18 cellular contexts compared by ENCODE assay signal in the genomic region with DNA sequence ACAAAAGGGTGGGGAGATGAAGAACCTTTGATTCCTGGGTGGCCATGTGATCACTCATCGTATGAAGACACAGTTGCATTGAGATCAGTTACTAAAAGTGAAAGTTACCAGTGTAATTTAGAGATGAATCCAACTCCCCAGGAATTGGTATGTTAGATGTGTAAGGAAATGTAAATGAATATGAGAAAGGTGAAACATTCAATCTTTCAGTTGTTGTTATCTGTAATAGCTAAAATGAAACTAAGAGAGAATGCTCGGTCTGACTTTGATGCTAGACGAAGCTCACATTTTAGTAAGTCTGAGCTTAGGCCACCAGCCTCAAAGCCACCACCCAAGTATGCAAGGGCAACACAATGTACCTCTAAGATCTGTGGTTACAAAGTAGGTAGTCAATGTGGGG.
DNase-seq lines count a peak whose midpoint lies in the region; ATAC-seq and TF ChIP-seq lines count a peak whose summit lies in the region.
"Had no signal": no experiment of that assay in that cellular context is flagged by ENCODE, and none has a peak within 500 bp of the region (broad histone marks: within the 10 kb centered on the region; RNA-seq: fewer than 3 reads in every experiment).

No MANE protein-coding gene starts in this region.

- no peaks in the 10 kb centered on the region for H3F3A ChIP-seq in GM23338 (replicated peaks; ENCODE audit: low read depth)

- peak overlapping the region; percentile 32 for H3K4me3 Mint-ChIP-seq in T-helper 2 cell treated with Interferon-gamma antibody and Interleukin-4, amounts not matched to agents 5 μg/mL and 100 μg/mL, for 36 hours
- no peak overlapping the region for H3K4me3 Mint-ChIP-seq in GM23338
- H3K4me3 Mint-ChIP-seq: B cell; CD4-positive, CD25-positive, alpha-beta regulatory T cell; H9 had no signal

- ATAC-seq in GM18858 (IDR thresholded peaks at IDR 0.05; ENCODE audit: unreplicated experiment), result peak; percentile 54
- ATAC-seq in GM19328 (IDR thresholded peaks at IDR 0.05; ENCODE audit: unreplicated experiment), result peak; percentile 52
- peak; percentile 49 for ATAC-seq in HG03025 (IDR thresholded peaks at IDR 0.05; ENCODE audit: low FRiP score, unreplicated experiment)
- no peak for ATAC-seq in GM23338
- ATAC-seq in aorta (ENCODE audit: low FRiP score), result no peak
- ATAC-seq: Right ventricle myocardium inferior had no signal

- H3K27me3 ChIP-seq in GM23338 (ENCODE audit: insufficient read depth) (no peaks in the 10 kb centered on the region), aorta (ENCODE audit: control insufficient read depth in 1 of 2, insufficient read depth in 2 of 2, low read length in 1 of 2) (no peaks in the 10 kb centered on the region)
- H3K27me3 ChIP-seq: Peyer's patch had no signal

- no peaks in the 10 kb centered on the region for H3K36me3 Mint-ChIP-seq in T-helper 2 cell treated with Interferon-gamma antibody and Interleukin-4, amounts not matched to agents 5 μg/mL and 100 μg/mL, for 36 hours (ENCODE audit: low read depth)
- no peaks in the 10 kb centered on the region for H3K36me3 Mint-ChIP-seq in GM23338 (ENCODE audit: low read depth)
- H3K36me3 Mint-ChIP-seq: CD4-positive, CD25-positive, alpha-beta regulatory T cell had no signal

- H3K27ac ChIP-seq in GM23338 (ENCODE audit: low read depth) (no peak overlapping the region), aorta (ENCODE audit: low read depth in 1 of 2, low read length in 2 of 2) (no peak overlapping the region)
- H3K27ac ChIP-seq: HL-60, Peyer's patch had no signal

- no peaks in the 10 kb centered on the region for H3K79me2 ChIP-seq in GM23338 (replicated peaks; ENCODE audit: insufficient read depth)

- DNase-seq in T-helper 2 cell treated with Interferon-gamma antibody and Interleukin-4, amounts not matched to agents 5 μg/mL and 100 μg/mL, for 36 hours (ENCODE audit: low spot score), result peak; percentile 2
- DNase-seq in GM23338 (ENCODE audit: low spot score) (no peak), aorta (no peak), NCI-H748 (lab: John Stamatoyannopoulos, UW; ENCODE audit: unreplicated experiment) (no peak)
- DNase-seq: CD4-positive, CD25-positive, alpha-beta regulatory T cell; H9; NCI-H1417 treated with DMSO at 0.1 percent for 48 hours; NCI-H1930; NCI-H2171; NCI-H446 treated with DMSO at 0.1 percent for 48 hours; NCI-H82; Peyer's patch had no signal

- H3K4me1 Mint-ChIP-seq in T-helper 2 cell treated with Interferon-gamma antibody and Interleukin-4, amounts not matched to agents 5 μg/mL and 100 μg/mL, for 36 hours (ENCODE audit: low read depth), result peaks cover 5% of the 10 kb centered on the region
- H3K4me1 Mint-ChIP-seq in GM23338, result peaks cover 10% of the 10 kb centered on the region
- H3K4me1 Mint-ChIP-seq: B cell; CD4-positive, CD25-positive, alpha-beta regulatory T cell had no signal

- WGBS in aorta, 2 donors, result 71 to 75% methylated on average over 3 of the region's 3 CpGs

- no peak overlapping the region for H2AFZ ChIP-seq in GM23338

- no peak overlapping the region for H3K4me2 ChIP-seq in GM23338

- H3K4me3 ChIP-seq in GM23338 (no peak overlapping the region), aorta (ENCODE audit: low read length in 2 of 2) (no peak overlapping the region)
- H3K4me3 ChIP-seq: Peyer's patch had no signal

- H3K9me3 Mint-ChIP-seq in T-helper 2 cell treated with Interferon-gamma antibody and Interleukin-4, amounts not matched to agents 5 μg/mL and 100 μg/mL, for 36 hours, result no peaks in the 10 kb centered on the region
- no peaks in the 10 kb centered on the region for H3K9me3 Mint-ChIP-seq in GM23338

- H3K36me3 ChIP-seq in GM23338 (ENCODE audit: insufficient read depth) (no peaks in the 10 kb centered on the region), aorta (ENCODE audit: control insufficient read depth in 1 of 2, insufficient read depth in 2 of 2, low read length in 1 of 2) (no peaks in the 10 kb centered on the region)
- H3K36me3 ChIP-seq: Peyer's patch had no signal

- TF ChIP-seq CTCF in GM23338 (conservative IDR thresholded peaks at IDR 0.05; ENCODE audit: low read depth in 2 of 2), result no peak

- no peaks in the 10 kb centered on the region for H3K9me3 ChIP-seq in aorta (ENCODE audit: control insufficient read depth, low read length)
- H3K9me3 ChIP-seq: Peyer's patch had no signal

- peak overlapping the region; percentile 23 for H3K27ac Mint-ChIP-seq in T-helper 2 cell treated with Interferon-gamma antibody and Interleukin-4, amounts not matched to agents 5 μg/mL and 100 μg/mL, for 36 hours
- H3K27ac Mint-ChIP-seq in GM23338, result no peak overlapping the region
- H3K27ac Mint-ChIP-seq: B cell; CD4-positive, CD25-positive, alpha-beta regulatory T cell; H9 had no signal

- no peaks in the 10 kb centered on the region for H4K20me1 ChIP-seq in GM23338 (replicated peaks; ENCODE audit: insufficient read depth)

- H3K9me2 ChIP-seq in GM23338 (ENCODE audit: insufficient read depth), result no peaks in the 10 kb centered on the region

- no peaks in the 10 kb centered on the region for H3K27me3 Mint-ChIP-seq in T-helper 2 cell treated with Interferon-gamma antibody and Interleukin-4, amounts not matched to agents 5 μg/mL and 100 μg/mL, for 36 hours (ENCODE audit: low read depth)
- H3K27me3 Mint-ChIP-seq in GM23338 (ENCODE audit: insufficient read depth, low read depth, poor library complexity), result no peaks in the 10 kb centered on the region
- H3K27me3 Mint-ChIP-seq: B cell; CD4-positive, CD25-positive, alpha-beta regulatory T cell had no signal

- H3K4me1 ChIP-seq in GM23338 (ENCODE audit: insufficient read depth) (peaks cover 6% of the 10 kb centered on the region), aorta (ENCODE audit: control insufficient read depth in 1 of 2, insufficient read depth in 2 of 2, low read length in 2 of 2) (no peaks in the 10 kb centered on the region)
- H3K4me1 ChIP-seq: Peyer's patch had no signal

- intact Hi-C loops in aorta (cut with DNase I), result no loop called here

TF ChIP-seq in GM23338, 12 proteins besides CTCF, POLR2A, EP300 and RAD21:
- TF ChIP-seq ZNF331 (CRISPR knock-in tag; IDR thresholded peaks at IDR 0.05; ENCODE audit: low read depth) (no peak), STAT1 (IDR thresholded peaks at IDR 0.05; ENCODE audit: unreplicated experiment) (no peak)
- TF ChIP-seq, protein P1, sequence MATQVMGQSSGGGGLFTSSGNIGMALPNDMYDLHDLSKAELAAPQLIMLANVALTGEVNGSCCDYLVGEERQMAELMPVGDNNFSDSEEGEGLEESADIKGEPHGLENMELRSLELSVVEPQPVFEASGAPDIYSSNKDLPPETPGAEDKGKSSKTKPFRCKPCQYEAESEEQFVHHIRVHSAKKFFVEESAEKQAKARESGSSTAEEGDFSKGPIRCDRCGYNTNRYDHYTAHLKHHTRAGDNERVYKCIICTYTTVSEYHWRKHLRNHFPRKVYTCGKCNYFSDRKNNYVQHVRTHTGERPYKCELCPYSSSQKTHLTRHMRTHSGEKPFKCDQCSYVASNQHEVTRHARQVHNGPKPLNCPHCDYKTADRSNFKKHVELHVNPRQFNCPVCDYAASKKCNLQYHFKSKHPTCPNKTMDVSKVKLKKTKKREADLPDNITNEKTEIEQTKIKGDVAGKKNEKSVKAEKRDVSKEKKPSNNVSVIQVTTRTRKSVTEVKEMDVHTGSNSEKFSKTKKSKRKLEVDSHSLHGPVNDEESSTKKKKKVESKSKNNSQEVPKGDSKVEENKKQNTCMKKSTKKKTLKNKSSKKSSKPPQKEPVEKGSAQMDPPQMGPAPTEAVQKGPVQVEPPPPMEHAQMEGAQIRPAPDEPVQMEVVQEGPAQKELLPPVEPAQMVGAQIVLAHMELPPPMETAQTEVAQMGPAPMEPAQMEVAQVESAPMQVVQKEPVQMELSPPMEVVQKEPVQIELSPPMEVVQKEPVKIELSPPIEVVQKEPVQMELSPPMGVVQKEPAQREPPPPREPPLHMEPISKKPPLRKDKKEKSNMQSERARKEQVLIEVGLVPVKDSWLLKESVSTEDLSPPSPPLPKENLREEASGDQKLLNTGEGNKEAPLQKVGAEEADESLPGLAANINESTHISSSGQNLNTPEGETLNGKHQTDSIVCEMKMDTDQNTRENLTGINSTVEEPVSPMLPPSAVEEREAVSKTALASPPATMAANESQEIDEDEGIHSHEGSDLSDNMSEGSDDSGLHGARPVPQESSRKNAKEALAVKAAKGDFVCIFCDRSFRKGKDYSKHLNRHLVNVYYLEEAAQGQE (IDR thresholded peaks at IDR 0.05; ENCODE audit: unreplicated experiment), result no peak
- TF ChIP-seq, protein P2, sequence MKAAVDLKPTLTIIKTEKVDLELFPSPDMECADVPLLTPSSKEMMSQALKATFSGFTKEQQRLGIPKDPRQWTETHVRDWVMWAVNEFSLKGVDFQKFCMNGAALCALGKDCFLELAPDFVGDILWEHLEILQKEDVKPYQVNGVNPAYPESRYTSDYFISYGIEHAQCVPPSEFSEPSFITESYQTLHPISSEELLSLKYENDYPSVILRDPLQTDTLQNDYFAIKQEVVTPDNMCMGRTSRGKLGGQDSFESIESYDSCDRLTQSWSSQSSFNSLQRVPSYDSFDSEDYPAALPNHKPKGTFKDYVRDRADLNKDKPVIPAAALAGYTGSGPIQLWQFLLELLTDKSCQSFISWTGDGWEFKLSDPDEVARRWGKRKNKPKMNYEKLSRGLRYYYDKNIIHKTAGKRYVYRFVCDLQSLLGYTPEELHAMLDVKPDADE (IDR thresholded peaks at IDR 0.05), result no peak
TF ChIP-seq in GM23338: peak in this region for 0.

Comparison
In these comparisons a context has a peak if more than half of its experiments do, and no peak if none do; other contexts are left out.
1. ATAC-seq: peak in GM18858 (single experiment), GM19328 (single experiment) and HG03025 (single experiment); none in GM23338 (single experiment) and aorta (single experiment).